1 cellular context compared by ENCODE assay signal in genomic region chr12:132554857-132555630, GRCh38.
A peak's percentile ranks its signal among the peaks of the same experiment; 100 is the strongest.
TF ChIP-seq lines count a peak whose summit lies in the region.

No MANE protein-coding gene starts in this region.

TF ChIP-seq in K562, 482 proteins besides CTCF, POLR2A, EP300 and RAD21 (continued from another document):
- TF ChIP-seq ZNF146 (CRISPR knock-in tag; IDR thresholded peaks at IDR 0.05; ENCODE audit: unreplicated experiment) (no peak), XRCC5 (IDR thresholded peaks at IDR 0.05; ENCODE audit: low read depth, low read length) (no peak), MAZ (CRISPR knock-in tag; conservative IDR thresholded peaks at IDR 0.05 in 1 of 2, IDR thresholded peaks at IDR 0.05 in 1 of 2) (peak in 1 of 2 experiments; percentile 33; a peak in 1 of 4 replicates), ZBTB7A (IDR thresholded peaks at IDR 0.05; ENCODE audit: borderline replicate concordance, control insufficient read depth, low read depth, low read length) (0 out of 2 replicates have a peak, but pooled peaks have one; percentile 33), GATA2 (CRISPR knock-in tag; IDR thresholded peaks at IDR 0.05) (peak; percentile 45; the same call in 1 of the 2 replicates), ESRRA (IDR thresholded peaks at IDR 0.05; ENCODE audit: borderline replicate concordance, low read depth) (peak; percentile 89), SMAD4 (CRISPR knock-in tag; conservative IDR thresholded peaks at IDR 0.05) (0 out of 2 replicates have a peak, but pooled peaks have one; percentile 33), CTCFL (IDR thresholded peaks at IDR 0.05; ENCODE audit: borderline replicate concordance, insufficient read depth, low read depth, low read length, poor library complexity, severe bottlenecking) (peak; percentile 73), POLR2G (IDR thresholded peaks at IDR 0.05; ENCODE audit: low read depth, low read length) (0 out of 2 replicates have a peak, but pooled peaks have one; percentile 43), NBN (IDR thresholded peaks at IDR 0.05; ENCODE audit: low read depth) (0 out of 2 replicates have a peak, but pooled peaks have one; percentile 29)
